ENCODE assay signal across 32 cellular contexts in genomic region chr10:126758867-126759266, GRCh38.
A peak's percentile ranks its signal among the peaks of the same experiment; 100 is the strongest.
DNase-seq lines count a peak whose midpoint lies in the region; ATAC-seq, FAIRE-seq and TF ChIP-seq lines count a peak whose summit lies in the region.
"Had no signal": no experiment of that assay in that cellular context is flagged by ENCODE, and none has a peak within 500 bp of the region (broad histone marks: within the 10 kb centered on the region; RNA-seq: fewer than 3 reads in every experiment).

No MANE protein-coding gene starts in this region.

- no peaks in the 10 kb centered on the region for H3K9me3 Mint-ChIP-seq in MCF 10A (ENCODE audit: unreplicated experiment)

- no peak overlapping the region for H3K4me2 ChIP-seq in HepG2 (ENCODE audit: low read depth, low read length)
- H3K4me2 ChIP-seq: A549; BLaER1; BLaER1 treated with 17β-estradiol and CSF1 and Interleukin-3, amounts not matched to agents 10 nM and 100 nM had no signal

- no peak overlapping the region for H3K4me3 ChIP-seq in HepG2 (replicated peaks in 1 of 3; ENCODE audit: insufficient read depth in 1 of 3, low read depth in 2 of 3, low read length in 3 of 3)
- H3K4me3 ChIP-seq in right lobe of liver = no peak overlapping the region
- H3K4me3 ChIP-seq: A549; BLaER1; BLaER1 treated with 17β-estradiol and CSF1 and Interleukin-3, amounts not matched to agents 10 nM and 100 nM had no signal

- H3K9ac ChIP-seq in HepG2 (ENCODE audit: insufficient read depth, low read depth, low read length) = no peak overlapping the region
- H3K9ac ChIP-seq: BLaER1; BLaER1 treated with 17β-estradiol and CSF1 and Interleukin-3, amounts not matched to agents 10 nM and 100 nM had no signal

- DNase-seq in HepG2 (ENCODE audit: low spot score) = no peak
- no peak for DNase-seq in right lobe of liver
- no peak for DNase-seq in MCF 10A (ENCODE audit: unreplicated experiment)
- DNase-seq: 8988T; ACHN; AML-193; BE2C; C1 segment of cervical spinal cord; Caco-2; Calu3; CD4-positive, alpha-beta memory T cell; CD4-positive, alpha-beta T cell; CD4-positive, CD25-positive, alpha-beta regulatory T cell; CD8-positive, alpha-beta memory T cell; CD8-positive, alpha-beta T cell; COR-L47; DMS 273 treated with DMSO at 0.1 percent for 48 hours; DMS153; DMS79; DMS79 treated with DMSO at 0.1 percent for 48 hours; DND-41; EL had no signal

- TF ChIP-seq POLR2A in HepG2 (IDR thresholded peaks at IDR 0.05; ENCODE audit: insufficient read depth in 1 of 2, low read depth in 2 of 2, low read length in 2 of 2) (no peak), right lobe of liver (IDR thresholded peaks at IDR 0.05) (no peak)

- no peak for TF ChIP-seq RAD21 in HepG2 (CRISPR knock-in tag; IDR thresholded peaks at IDR 0.05)

- H3K79me2 ChIP-seq in HepG2 (ENCODE audit: insufficient read depth, low read length) = no peaks in the 10 kb centered on the region

- H4K20me1 ChIP-seq in HepG2 (ENCODE audit: insufficient read depth, low read length) = no peaks in the 10 kb centered on the region
- H4K20me1 ChIP-seq: BLaER1; BLaER1 treated with 17β-estradiol and CSF1 and Interleukin-3, amounts not matched to agents 10 nM and 100 nM had no signal

- no peak for ATAC-seq in HepG2
- ATAC-seq in right lobe of liver = no peak
- ATAC-seq: A549; CD8-positive, alpha-beta T cell had no signal

- H2AFZ ChIP-seq in HepG2 (ENCODE audit: low read length) = no peak overlapping the region

- in situ Hi-C loops in HepG2 (cut with HindIII; ENCODE audit: extremely low pct_ligation_motif_present, low pct_unique_long_range_greater_than_20kb) = no loop called here

- TF ChIP-seq CTCF in HepG2 (CRISPR knock-in tag; IDR thresholded peaks at IDR 0.05) (no peak), right lobe of liver (IDR thresholded peaks at IDR 0.05) (no peak), VCaP (conservative IDR thresholded peaks at IDR 0.05) (no peak), MCF 10A (IDR thresholded peaks at IDR 0.05; ENCODE audit: unreplicated experiment) (no peak)

- H3K27me3 ChIP-seq in HepG2 (ENCODE audit: control insufficient read depth in 1 of 2, insufficient read depth in 2 of 2, low read length in 2 of 2) (no peaks in the 10 kb centered on the region; a peak in 2 of 5 replicates), right lobe of liver (no peaks in the 10 kb centered on the region)
- H3K27me3 ChIP-seq: BE2C; BLaER1; BLaER1 treated with 17β-estradiol and CSF1 and Interleukin-3, amounts not matched to agents 10 nM and 100 nM had no signal

- no peaks in the 10 kb centered on the region for H3K36me3 ChIP-seq in HepG2 (replicated peaks in 1 of 2; ENCODE audit: control insufficient read depth in 1 of 2, insufficient read depth in 2 of 2, low read length in 2 of 2)
- no peaks in the 10 kb centered on the region for H3K36me3 ChIP-seq in right lobe of liver
- H3K36me3 ChIP-seq: BE2C; BLaER1; BLaER1 treated with 17β-estradiol and CSF1 and Interleukin-3, amounts not matched to agents 10 nM and 100 nM had no signal

- no peaks in the 10 kb centered on the region for H3K4me1 ChIP-seq in HepG2 (ENCODE audit: insufficient read depth, low read length)
- H3K4me1 ChIP-seq in right lobe of liver = no peaks in the 10 kb centered on the region
- H3K4me1 ChIP-seq: A549; BE2C; BLaER1; BLaER1 treated with 17β-estradiol and CSF1 and Interleukin-3, amounts not matched to agents 10 nM and 100 nM had no signal

- no peak overlapping the region for H3K27ac ChIP-seq in HepG2 (ENCODE audit: extremely low read length, insufficient read depth, low read length)
- no peak overlapping the region for H3K27ac ChIP-seq in right lobe of liver
- peak overlapping the region; percentile 59; the same call in 1 of the 2 replicates for H3K27ac ChIP-seq in VCaP
- H3K27ac ChIP-seq: 22Rv1; A549; BLaER1; BLaER1 treated with 17β-estradiol and CSF1 and Interleukin-3, amounts not matched to agents 10 nM and 100 nM; C4-2B had no signal

- TF ChIP-seq EP300 in HepG2 (IDR thresholded peaks at IDR 0.05; ENCODE audit: low read depth in 2 of 2, low read length in 2 of 2) = no peak
- TF ChIP-seq EP300 in HepG2 (CRISPR knock-in tag; IDR thresholded peaks at IDR 0.05; ENCODE audit: borderline replicate concordance) = no peak

- 0% methylated on average over 1 of the region's 1 CpG for WGBS in HepG2 (ENCODE audit: low lambda C conversion rate)
- no CpG with 5 or more reads among the region's 1 CpG for WGBS in right lobe of liver (ENCODE audit: insufficient coverage, low coverage, low lambda C conversion rate, missing lambda C conversion rate)

- no peak overlapping the region for H3K27ac Mint-ChIP-seq in MCF 10A (ENCODE audit: low read depth, unreplicated experiment)
- H3K27ac Mint-ChIP-seq: B cell; CD14-positive monocyte; CD4-positive, alpha-beta memory T cell; CD4-positive, alpha-beta T cell; CD4-positive, CD25-positive, alpha-beta regulatory T cell; CD8-positive, alpha-beta memory T cell; CD8-positive, alpha-beta T cell had no signal

- BruUV-seq in HepG2 (replicated peaks; lab: Mats Ljungman, UMichigan) (no TSS peak), MCF 10A (replicated peaks; lab: Mats Ljungman, UMichigan) (no TSS peak)

- no peak overlapping the region for H3K4me3 Mint-ChIP-seq in MCF 10A (ENCODE audit: unreplicated experiment)
- H3K4me3 Mint-ChIP-seq: B cell; CD14-positive monocyte; CD4-positive, alpha-beta memory T cell; CD4-positive, alpha-beta T cell; CD4-positive, CD25-positive, alpha-beta regulatory T cell; CD8-positive, alpha-beta T cell had no signal

- intact Hi-C loops in HepG2 (cut with micrococcal nuclease; ENCODE audit: unreplicated experiment) = no loop called here
- intact Hi-C loops in right lobe of liver (cut with DNase I) = no loop called here
- intact Hi-C loops in MCF 10A (cut with micrococcal nuclease) = no loop called here

- peaks cover 26% of the 10 kb centered on the region for H3K27me3 Mint-ChIP-seq in MCF 10A (ENCODE audit: insufficient read depth, unreplicated experiment)
- H3K27me3 Mint-ChIP-seq: B cell; CD4-positive, alpha-beta memory T cell; CD4-positive, CD25-positive, alpha-beta regulatory T cell; CD8-positive, alpha-beta memory T cell had no signal

- H3K9me3 ChIP-seq in HepG2 (ENCODE audit: low read length) (peaks cover 5% of the 10 kb centered on the region; the same call in 1 of the 2 replicates), right lobe of liver (no peaks in the 10 kb centered on the region)
- H3K9me3 ChIP-seq: BE2C, BLaER1 had no signal

- H3K36me3 Mint-ChIP-seq in MCF 10A (ENCODE audit: insufficient read depth, unreplicated experiment) = no peaks in the 10 kb centered on the region
- H3K36me3 Mint-ChIP-seq: CD14-positive monocyte; CD4-positive, alpha-beta memory T cell; CD4-positive, CD25-positive, alpha-beta regulatory T cell; CD8-positive, alpha-beta memory T cell; CD8-positive, alpha-beta T cell had no signal

- POLR2A ChIA-PET in HepG2 (lab: Yijun Ruan, JAX) (no interaction called here), MCF 10A (lab: Yijun Ruan, JAX) (no interaction called here)

- CTCF ChIA-PET in HepG2 (lab: Yijun Ruan, JAX; ENCODE audit: low intra/inter-chr PET ratio, low total read pairs) = no interaction called here
- CTCF ChIA-PET in MCF 10A (lab: Yijun Ruan, JAX) = interaction anchor here (1.4 kb wide), 1 partner anchor 9 kb away, joined by 3 read pairs; no protein-coding TSS in a partner anchor

- no peak for FAIRE-seq in HepG2 (lab: Jason Lieb, UNC)
- FAIRE-seq: A204.1, A549, D721Med had no signal

- no peaks in the 10 kb centered on the region for H3K4me1 Mint-ChIP-seq in MCF 10A (ENCODE audit: insufficient read depth, unreplicated experiment)
- H3K4me1 Mint-ChIP-seq: B cell; CD14-positive monocyte; CD4-positive, alpha-beta memory T cell; CD4-positive, CD25-positive, alpha-beta regulatory T cell; CD8-positive, alpha-beta memory T cell had no signal

TF ChIP-seq in HepG2, 621 proteins besides CTCF, POLR2A, EP300 and RAD21:
- TF ChIP-seq CEBPG (CRISPR knock-in tag; IDR thresholded peaks at IDR 0.05) = no peak
- peak; percentile 96 for TF ChIP-seq ZNF12 (CRISPR knock-in tag; IDR thresholded peaks at IDR 0.05)
- TF ChIP-seq SALL2 (CRISPR knock-in tag; IDR thresholded peaks at IDR 0.05) = no peak
